In the genomic region with DNA sequence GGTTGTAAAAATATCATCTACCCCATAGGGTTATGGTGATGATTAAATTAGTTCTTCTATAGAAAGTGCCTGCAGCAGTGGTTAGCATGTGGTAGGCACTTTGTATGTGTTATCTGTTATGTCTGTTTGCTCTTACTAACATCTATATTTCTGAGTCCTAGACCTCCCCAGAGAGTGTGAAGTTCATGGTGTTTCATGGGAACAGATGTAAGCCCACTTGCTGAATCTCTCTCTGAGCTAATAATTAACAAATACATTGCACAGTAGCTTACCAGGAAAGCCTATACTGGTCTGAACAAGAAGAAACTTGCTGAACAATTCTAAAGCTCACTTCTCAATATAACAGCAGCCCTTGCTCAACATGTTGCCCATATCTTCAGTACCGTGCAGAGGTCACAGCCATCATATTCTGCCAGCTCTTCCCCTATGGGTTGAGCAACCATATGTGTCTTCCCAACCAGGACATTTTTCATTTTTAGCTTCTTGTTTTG, we compare ENCODE assay signal across 14 cellular contexts.
DNase-seq lines count a peak whose midpoint lies in the region; ATAC-seq and TF ChIP-seq lines count a peak whose summit lies in the region.
"Had no signal": no experiment of that assay in that cellular context is flagged by ENCODE, and none has a peak within 500 bp of the region (broad histone marks: within the 10 kb centered on the region; RNA-seq: fewer than 3 reads in every experiment).

No MANE protein-coding gene starts in this region.

- H3K4me3 ChIP-seq in epithelial cell of esophagus (ENCODE audit: low read length) (no peak overlapping the region), neuronal stem cell (ENCODE audit: low read length in 2 of 2) (no peak overlapping the region)

- ATAC-seq in GM18505 (IDR thresholded peaks at IDR 0.05; ENCODE audit: unreplicated experiment): peak; percentile 56
- ATAC-seq in GM19463 (IDR thresholded peaks at IDR 0.05; ENCODE audit: unreplicated experiment): peak; percentile 57
- peak; percentile 53 for ATAC-seq in HG03135 (IDR thresholded peaks at IDR 0.05; ENCODE audit: unreplicated experiment)
- no peak for ATAC-seq in HG03280 (IDR thresholded peaks at IDR 0.05; ENCODE audit: unreplicated experiment)

- WGBS in neuronal stem cell (ENCODE audit: extremely low coverage in 2 of 2, insufficient read length in 2 of 2, insufficient replicate concordance in 1 of 2), 2 donors: no CpG with 5 or more reads among the region's 1 CpG

- H3K79me1 ChIP-seq in neuronal stem cell (ENCODE audit: low read depth, low read length): no peaks in the 10 kb centered on the region

- H2AFZ ChIP-seq in neuronal stem cell (ENCODE audit: low read length): no peak overlapping the region

- no peak overlapping the region for H3K27ac ChIP-seq in neuronal stem cell (replicated peaks; ENCODE audit: low read length)

- no peak overlapping the region for H2AK5ac ChIP-seq in neuronal stem cell (ENCODE audit: low read depth, low read length)

- no peaks in the 10 kb centered on the region for H3K27me3 ChIP-seq in neuronal stem cell (ENCODE audit: control insufficient read depth in 3 of 3, insufficient read depth in 3 of 3, low read depth in 1 of 3, low read length in 3 of 3)

- H3K4ac ChIP-seq in neuronal stem cell (ENCODE audit: low read length): no peak overlapping the region

- no peak for TF ChIP-seq POLR2A in GM18505 (IDR thresholded peaks at IDR 0.05; ENCODE audit: borderline replicate concordance, extremely low read depth, insufficient read depth, insufficient read length)

- peak; percentile 66 for DNase-seq in epithelial cell of esophagus (ENCODE audit: low read depth)
- no peak for DNase-seq in NCI-H2227 (lab: John Stamatoyannopoulos, UW; ENCODE audit: unreplicated experiment)
- DNase-seq in neuronal stem cell (ENCODE audit: low spot score): no peak
- no peak for DNase-seq in NCI-H1436 treated with DMSO at 0.1 percent for 48 hours (lab: John Stamatoyannopoulos, UW)
- DNase-seq: activated CD4-positive, CD25-positive, alpha-beta regulatory T cell; activated T-cell treated with anti-CD3 and anti-CD28 coated beads for 4 hours; amniotic stem cell; DMS79; KBM-7; NCI-H2029 treated with DMSO at 0.1 percent for 48 hours had no signal

- H3K14ac ChIP-seq in neuronal stem cell (ENCODE audit: low read length): no peak overlapping the region

- H3K4me2 ChIP-seq in neuronal stem cell (ENCODE audit: insufficient read depth, low read length, poor library complexity, severe bottlenecking): no peak overlapping the region

- no peak overlapping the region for H3K9ac ChIP-seq in neuronal stem cell (ENCODE audit: low read depth, low read length, poor library complexity)

- H2BK120ac ChIP-seq in neuronal stem cell (ENCODE audit: low read depth, low read length): no peak overlapping the region

- no peak for TF ChIP-seq CTCF in epithelial cell of esophagus (IDR thresholded peaks at IDR 0.05; ENCODE audit: insufficient read depth, low read depth, low read length, missing control alignments)

- H3K23ac ChIP-seq in neuronal stem cell (ENCODE audit: low read depth, low read length, poor library complexity): no peak overlapping the region

- no peak overlapping the region for H4K8ac ChIP-seq in neuronal stem cell (ENCODE audit: low read depth, low read length)

- H2BK15ac ChIP-seq in neuronal stem cell (ENCODE audit: low read length): no peak overlapping the region

- no peak overlapping the region for H2BK12ac ChIP-seq in neuronal stem cell (ENCODE audit: low read length)

- no peaks in the 10 kb centered on the region for H3K4me1 ChIP-seq in neuronal stem cell (ENCODE audit: control insufficient read depth in 2 of 2, insufficient read depth in 1 of 2, low read depth in 1 of 2, low read length in 2 of 2)

- no peaks in the 10 kb centered on the region for H3K9me3 ChIP-seq in neuronal stem cell (replicated peaks in 1 of 2; ENCODE audit: control insufficient read depth in 2 of 2, insufficient read depth in 1 of 2, low read depth in 1 of 2, low read length in 2 of 2)

- H2BK5ac ChIP-seq in neuronal stem cell (ENCODE audit: low read length): no peak overlapping the region

- H3K36me3 ChIP-seq in neuronal stem cell (replicated peaks in 1 of 2; ENCODE audit: control insufficient read depth in 2 of 2, insufficient read depth in 2 of 2, low read length in 2 of 2): no peaks in the 10 kb centered on the region

- H3K18ac ChIP-seq in neuronal stem cell (ENCODE audit: low read length): no peak overlapping the region

- H4K91ac ChIP-seq in neuronal stem cell (ENCODE audit: low read depth, low read length, poor library complexity): no peak overlapping the region
